In the genomic region with DNA sequence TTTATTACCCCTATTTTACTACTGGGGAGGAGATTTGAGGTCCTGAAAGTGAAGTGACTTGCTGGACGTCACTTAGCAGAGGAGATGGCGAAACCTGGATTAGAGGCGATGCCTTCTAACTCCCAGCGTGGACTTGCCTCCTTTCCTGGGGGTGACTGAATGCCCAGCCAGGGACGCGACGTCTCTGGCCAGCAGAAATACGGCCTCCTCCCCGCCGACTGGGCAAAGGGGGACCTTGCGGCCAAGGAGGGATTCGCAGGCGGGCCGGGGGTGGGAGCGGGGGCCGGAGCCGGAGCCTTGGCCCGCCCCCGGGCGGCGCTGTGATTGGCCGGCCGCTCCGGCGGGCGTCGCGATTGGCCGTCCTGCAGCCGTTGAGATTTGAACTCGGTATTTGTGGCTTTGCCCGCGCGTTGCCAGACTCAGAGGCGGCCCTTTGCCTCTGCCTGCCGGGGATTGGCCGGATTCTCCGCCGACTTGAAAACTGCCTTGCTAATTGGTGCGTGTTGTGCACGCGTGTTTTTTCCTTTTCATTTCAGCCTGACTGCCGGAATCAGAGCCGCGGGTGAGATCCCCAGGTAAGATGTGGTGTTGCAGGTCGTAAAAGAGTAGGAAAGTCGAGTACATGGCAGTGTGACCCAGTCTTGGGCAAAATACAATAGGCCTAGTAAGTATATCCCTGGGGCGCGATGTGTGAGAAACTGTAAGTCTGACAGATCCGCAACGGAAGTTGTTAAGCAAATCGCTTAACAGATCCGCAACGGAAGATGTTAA, we compare ENCODE assay signal across 8 cellular contexts. TPM values are rescaled to one million over a fixed set of nuclear protein-coding genes. Genes with fewer than 3 reads are reported as not detected.
DNase-seq lines count a peak whose midpoint lies in the region; ATAC-seq, FAIRE-seq and TF ChIP-seq lines count a peak whose summit lies in the region.

A gene with protein sequence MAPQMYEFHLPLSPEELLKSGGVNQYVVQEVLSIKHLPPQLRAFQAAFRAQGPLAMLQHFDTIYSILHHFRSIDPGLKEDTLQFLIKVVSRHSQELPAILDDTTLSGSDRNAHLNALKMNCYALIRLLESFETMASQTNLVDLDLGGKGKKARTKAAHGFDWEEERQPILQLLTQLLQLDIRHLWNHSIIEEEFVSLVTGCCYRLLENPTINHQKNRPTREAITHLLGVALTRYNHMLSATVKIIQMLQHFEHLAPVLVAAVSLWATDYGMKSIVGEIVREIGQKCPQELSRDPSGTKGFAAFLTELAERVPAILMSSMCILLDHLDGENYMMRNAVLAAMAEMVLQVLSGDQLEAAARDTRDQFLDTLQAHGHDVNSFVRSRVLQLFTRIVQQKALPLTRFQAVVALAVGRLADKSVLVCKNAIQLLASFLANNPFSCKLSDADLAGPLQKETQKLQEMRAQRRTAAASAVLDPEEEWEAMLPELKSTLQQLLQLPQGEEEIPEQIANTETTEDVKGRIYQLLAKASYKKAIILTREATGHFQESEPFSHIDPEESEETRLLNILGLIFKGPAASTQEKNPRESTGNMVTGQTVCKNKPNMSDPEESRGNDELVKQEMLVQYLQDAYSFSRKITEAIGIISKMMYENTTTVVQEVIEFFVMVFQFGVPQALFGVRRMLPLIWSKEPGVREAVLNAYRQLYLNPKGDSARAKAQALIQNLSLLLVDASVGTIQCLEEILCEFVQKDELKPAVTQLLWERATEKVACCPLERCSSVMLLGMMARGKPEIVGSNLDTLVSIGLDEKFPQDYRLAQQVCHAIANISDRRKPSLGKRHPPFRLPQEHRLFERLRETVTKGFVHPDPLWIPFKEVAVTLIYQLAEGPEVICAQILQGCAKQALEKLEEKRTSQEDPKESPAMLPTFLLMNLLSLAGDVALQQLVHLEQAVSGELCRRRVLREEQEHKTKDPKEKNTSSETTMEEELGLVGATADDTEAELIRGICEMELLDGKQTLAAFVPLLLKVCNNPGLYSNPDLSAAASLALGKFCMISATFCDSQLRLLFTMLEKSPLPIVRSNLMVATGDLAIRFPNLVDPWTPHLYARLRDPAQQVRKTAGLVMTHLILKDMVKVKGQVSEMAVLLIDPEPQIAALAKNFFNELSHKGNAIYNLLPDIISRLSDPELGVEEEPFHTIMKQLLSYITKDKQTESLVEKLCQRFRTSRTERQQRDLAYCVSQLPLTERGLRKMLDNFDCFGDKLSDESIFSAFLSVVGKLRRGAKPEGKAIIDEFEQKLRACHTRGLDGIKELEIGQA (N-terminal part only) (plus strand): TSS at position 523 of the 771 bp plus-strand sequence. CDS start 997 bp downstream, outside the sequence.

- H3K27ac ChIP-seq in VCaP: peak within 1 kb of the TSS; percentile 96
- H3K27ac ChIP-seq in breast epithelium: peak within 1 kb of the TSS; percentile 94
- H3K27ac ChIP-seq in iPS-20b (ENCODE audit: low read length): peak within 1 kb of the TSS; percentile 100
- H3K27ac ChIP-seq in small intestine (ENCODE audit: low read depth in 1 of 2, low read length in 1 of 2): peak within 1 kb of the TSS; percentile 77 to 99

- ATAC-seq in GM18868 (IDR thresholded peaks at IDR 0.05; ENCODE audit: unreplicated experiment): peak; percentile 77
- peak; percentile 85 for ATAC-seq in HG03108 (IDR thresholded peaks at IDR 0.05; ENCODE audit: unreplicated experiment)

- H3K4me3 ChIP-seq in breast epithelium (peak within 1 kb of the TSS; percentile 70 to 89 (median 76)), iPS-20b (ENCODE audit: low read length) (peak within 1 kb of the TSS; percentile 100), small intestine (ENCODE audit: low read depth in 1 of 2, low read length in 2 of 2) (peak within 1 kb of the TSS; percentile 53 to 59)

- 0 to 1% (median 0%) methylated on average over 54 of the region's 54 CpGs for WGBS in small intestine, 3 donors

- H3K27me3 ChIP-seq in breast epithelium: no peaks in the 10 kb centered on the region
- no peaks in the 10 kb centered on the region for H3K27me3 ChIP-seq in iPS-20b (ENCODE audit: insufficient read depth, low read length)
- H3K27me3 ChIP-seq in small intestine (ENCODE audit: control insufficient read depth in 2 of 2, insufficient read depth in 2 of 2, low read length in 2 of 2): no peaks in the 10 kb centered on the region

- intact Hi-C loops in breast epithelium (cut with DNase I; ENCODE audit: low total_unique reads): no loop called here

- in situ Hi-C loops in ACHN (cut with HindIII; ENCODE audit: low pct_ligation_motif_present, low pct_unique_long_range_greater_than_20kb, low sequenced_read_pairs): no loop called here

- no peaks in the 10 kb centered on the region for H3K36me3 ChIP-seq in breast epithelium
- peaks cover 51% of the 10 kb centered on the region for H3K36me3 ChIP-seq in iPS-20b (ENCODE audit: insufficient read depth, low read depth, low read length)
- H3K36me3 ChIP-seq in small intestine (ENCODE audit: control insufficient read depth in 2 of 2, insufficient read depth in 2 of 2, low read length in 2 of 2): peaks cover 5 to 6% of the 10 kb centered on the region in 2 donors

- H3K9ac ChIP-seq in iPS-20b (ENCODE audit: low read depth, low read length): peak within 1 kb of the TSS; percentile 100

- H3K4me1 ChIP-seq in breast epithelium: peaks cover 4 to 11% of the 10 kb centered on the region in 2 donors
- H3K4me1 ChIP-seq in iPS-20b (ENCODE audit: insufficient read depth, low read length): peaks cover 8% of the 10 kb centered on the region; the same call in 1 of the 2 replicates
- H3K4me1 ChIP-seq in small intestine (ENCODE audit: control insufficient read depth in 2 of 2, insufficient read depth in 1 of 2, low read depth in 1 of 2, low read length in 1 of 2): peaks cover 7% of the 10 kb centered on the region in 2 donors

- no peak; the same call in 1 of the 2 replicates for TF ChIP-seq CTCF in VCaP (conservative IDR thresholded peaks at IDR 0.05)
- peak in 2 of 3 donors; percentile 46 to 54 for TF ChIP-seq CTCF in breast epithelium (IDR thresholded peaks at IDR 0.05)

- no peaks in the 10 kb centered on the region for H3K9me3 ChIP-seq in breast epithelium
- no peaks in the 10 kb centered on the region for H3K9me3 ChIP-seq in iPS-20b (ENCODE audit: insufficient read depth, low read depth, low read length)
- no peaks in the 10 kb centered on the region for H3K9me3 ChIP-seq in small intestine (ENCODE audit: control insufficient read depth, low read depth)

- no peak for TF ChIP-seq POLR2A in breast epithelium (IDR thresholded peaks at IDR 0.05)

- FAIRE-seq in small intestine (lab: Jason Lieb, UNC): no peak

- DNase-seq in ACHN: peak; percentile 99
- peak; percentile 80 for DNase-seq in NCI-H2196 (lab: John Stamatoyannopoulos, UW; ENCODE audit: unreplicated experiment)
- DNase-seq in breast epithelium (ENCODE audit: low spot score in 2 of 2): peak; percentile 95
- DNase-seq in small intestine: peak; percentile 99

RNA-seq across cellular contexts. Expression of the gene that starts here (rescaled TPM):
- total RNA-seq in breast epithelium: 10 to 100 TPM; 21.6 to 66.7 (median 53.9) TPM
- polyA plus RNA-seq in small intestine: 10 to 100 TPM in 2 of 3 donors, 1 to 10 TPM in 1; 6.5 to 30.9 (median 13.2) TPM

Comparison
In these comparisons a context has a peak if more than half of its experiments do, and no peak if none do; other contexts are left out.
1. Peak in every context shown above with its lines: DNase-seq, ATAC-seq, H3K4me3 ChIP-seq and H3K27ac ChIP-seq.